27 cellular contexts compared by ENCODE assay signal in genomic region chr3:100973594-100973993, GRCh38. TPM values are rescaled to one million over a fixed set of nuclear protein-coding genes. Genes with fewer than 3 reads are reported as not detected.
"Had no signal": no experiment of that assay in that cellular context is flagged by ENCODE, and none has a peak within 500 bp of the region (broad histone marks: within the 10 kb centered on the region; RNA-seq: fewer than 3 reads in every experiment).

No MANE protein-coding gene starts in this region.

- H3K36me3 ChIP-seq: cardiac muscle cell, Peyer's patch, SJSA1 had no signal

- H3K27ac ChIP-seq: cardiac muscle cell, KMS-11, Peyer's patch, RWPE1, SJSA1 had no signal

- H3K9me3 ChIP-seq: Peyer's patch, SJSA1 had no signal

- H3K4me1 ChIP-seq: Peyer's patch, SJSA1 had no signal

- DNase-seq: activated B cell treated with CpG ODN at 0.5 μM for 24 hours; activated CD4-positive, alpha-beta memory T cell treated with anti-CD3 and anti-CD28 coated beads, Interleukin-2, amount 10 ng/mL, durations not matched to agents 7 days and 5 days; activated CD4-positive, alpha-beta T cell treated with anti-CD3 and anti-CD28 coated beads for 1 hour; activated CD4-positive, alpha-beta T cell treated with anti-CD3 and anti-CD28 coated beads, Interleukin-2, amount 10 ng/mL, durations not matched to agents 7 days and 5 days; activated gamma-delta T cell; activated naive CD4-positive, alpha-beta T cell treated with anti-CD3 and anti-CD28 coated beads for 36 hours; activated T-cell treated with anti-CD3 and anti-CD28 coated beads for 4 hours; activated T-cell treated with anti-CD3 and anti-CD28 coated beads, Interleukin-2, amount 50 U/mL, for 48 hours; amygdala; NCI-H1105; NCI-H1436; NCI-H1694 treated with DMSO at 0.1 percent for 48 hours; NCI-H2029 treated with DMSO at 0.1 percent for 48 hours; NCI-H345; NCI-H510A; NCI-H526 treated with DMSO at 0.1 percent for 48 hours; NCI-H82; Peyer's patch; Right ventricle myocardium superior; T-helper 2 cell; T1000 had no signal

- H3K4me3 ChIP-seq: cardiac muscle cell, Peyer's patch, SJSA1 had no signal

- ATAC-seq: activated T-helper 17 cell treated with anti-CD3 and anti-CD28 coated beads, Interleukin-2, amount 50 U/mL, for 72 hours had no signal

- H3K9ac ChIP-seq: KMS-11 had no signal

- H3K4me2 ChIP-seq: KMS-11 had no signal

- H3K27me3 ChIP-seq: cardiac muscle cell, Peyer's patch, SJSA1 had no signal

RNA-seq across cellular contexts. Expression of gene ABI3BP, which starts 19.6 kb away (rescaled TPM):
- total RNA-seq: activated B cell treated with CpG ODN at 0.5 μM for 24 hours; activated CD4-positive, alpha-beta memory T cell treated with anti-CD3 and anti-CD28 coated beads, Interleukin-2, amount 10 ng/mL, durations not matched to agents 7 days and 5 days; activated CD4-positive, alpha-beta T cell treated with anti-CD3 and anti-CD28 coated beads, Interleukin-2, amount 10 ng/mL, durations not matched to agents 7 days and 5 days; activated naive CD4-positive, alpha-beta T cell treated with anti-CD3 and anti-CD28 coated beads for 36 hours; OCI-LY7 had no signal
